In genomic region chr2:157476915-157477709, GRCh38 we compare ENCODE assay signal across 2 cellular contexts.
TF ChIP-seq lines count a peak whose summit lies in the region.

No MANE protein-coding gene starts in this region.

TF ChIP-seq in IMR-90, 13 proteins besides CTCF, POLR2A, EP300 and RAD21:
- TF ChIP-seq MAZ (IDR thresholded peaks at IDR 0.05; ENCODE audit: borderline replicate concordance, low read depth, low read length) (no peak), CEBPB (IDR thresholded peaks at IDR 0.05; ENCODE audit: low read depth, low read length) (peak; percentile 56)
TF ChIP-seq in IMR-90: peak in this region for 1.

TF ChIP-seq in HepG2, 621 proteins besides CTCF, POLR2A, EP300 and RAD21:
- no peak for TF ChIP-seq HDAC6 (IDR thresholded peaks at IDR 0.05; ENCODE audit: low read depth, low read length)
- no peak for TF ChIP-seq RBAK (CRISPR knock-in tag; IDR thresholded peaks at IDR 0.05)
